Comparison of ENCODE assay signal across 8 cellular contexts in the genomic region with DNA sequence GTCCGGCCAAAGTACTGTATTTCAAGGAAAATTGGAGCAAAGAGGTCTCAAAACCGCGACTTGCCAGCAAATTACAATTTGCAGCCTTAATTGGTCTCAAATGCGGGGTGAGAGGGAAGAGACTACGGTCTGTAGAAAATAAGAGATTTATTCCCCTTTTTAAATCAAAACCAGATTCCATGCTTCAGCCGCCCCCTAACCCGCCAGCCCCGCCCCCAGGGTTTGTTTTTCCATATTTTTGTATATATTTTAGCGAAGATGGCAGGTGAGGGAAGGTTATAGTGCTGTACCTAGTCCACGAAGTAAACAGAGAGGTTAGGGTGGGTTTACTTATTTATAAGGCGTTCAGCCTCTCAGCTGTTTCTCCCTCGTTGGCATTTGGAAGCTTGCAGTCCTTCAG. TPM values are rescaled to one million over a fixed set of nuclear protein-coding genes. Genes with fewer than 3 reads are reported as not detected.
DNase-seq lines count a peak whose midpoint lies in the region; ATAC-seq and TF ChIP-seq lines count a peak whose summit lies in the region.

No MANE protein-coding gene starts in this region.

- peaks cover 13 to 20% of the 10 kb centered on the region in 2 donors for H3K27me3 Mint-ChIP-seq in natural killer cell treated with Interleukin-12 subunit alpha and Interleukin-12 subunit beta and Interleukin-15 and Interleukin-18, amount 100 ng/mL, for 72 hours

- no peaks in the 10 kb centered on the region for H3K27me3 ChIP-seq in MM.1S (replicated peaks; ENCODE audit: insufficient read depth, low read length)

- ATAC-seq in natural killer cell treated with Interleukin-12 subunit alpha and Interleukin-12 subunit beta and Interleukin-15 and Interleukin-18, amount 100 ng/mL, for 72 hours = no peak
- no peak for ATAC-seq in HG03135 (IDR thresholded peaks at IDR 0.05; ENCODE audit: unreplicated experiment)
- no peak for ATAC-seq in HG03097 (IDR thresholded peaks at IDR 0.05; ENCODE audit: low FRiP score, unreplicated experiment)
- no peak for ATAC-seq in HG02981 (IDR thresholded peaks at IDR 0.05; ENCODE audit: unreplicated experiment)

- H2AFZ ChIP-seq in MM.1S (ENCODE audit: low read length) = peak overlapping the region; percentile 94

- H3K4me3 Mint-ChIP-seq in natural killer cell treated with Interleukin-12 subunit alpha and Interleukin-12 subunit beta and Interleukin-15 and Interleukin-18, amount 100 ng/mL, for 72 hours = peak overlapping the region; percentile 99

- DNase-seq in MM.1S (no peak), coronary artery (ENCODE audit: low spot score) (no peak)
- no peak for DNase-seq in natural killer cell treated with Interleukin-12 subunit alpha and Interleukin-12 subunit beta and Interleukin-15 and Interleukin-18, amount 100 ng/mL, for 72 hours (ENCODE audit: low spot score)
- DNase-seq in activated CD4-positive, CD25-positive, alpha-beta regulatory T cell (lab: John Stamatoyannopoulos, UW) = no peak

- H3K9me3 ChIP-seq in MM.1S (replicated peaks; ENCODE audit: insufficient read depth, low read length) = no peaks in the 10 kb centered on the region

- H3K4me1 ChIP-seq in MM.1S (ENCODE audit: low read length) = peaks cover 10% of the 10 kb centered on the region; the same call in 1 of the 2 replicates

- peak overlapping the region; percentile 80; the same call in 1 of the 2 replicates for H3K9ac ChIP-seq in MM.1S (ENCODE audit: low read length)

- peaks cover 20 to 43% of the 10 kb centered on the region in 2 donors for H3K4me1 Mint-ChIP-seq in natural killer cell treated with Interleukin-12 subunit alpha and Interleukin-12 subunit beta and Interleukin-15 and Interleukin-18, amount 100 ng/mL, for 72 hours (ENCODE audit: low read depth in 2 of 2)

- peaks cover 17% of the 10 kb centered on the region for H3F3A ChIP-seq in MM.1S (ENCODE audit: insufficient read depth, low read length)

- peak overlapping the region; percentile 95 to 96 for H3K27ac Mint-ChIP-seq in natural killer cell treated with Interleukin-12 subunit alpha and Interleukin-12 subunit beta and Interleukin-15 and Interleukin-18, amount 100 ng/mL, for 72 hours

- H3K27ac ChIP-seq in C4-2B (peak overlapping the region; percentile 76), MM.1S (ENCODE audit: low read length) (peak overlapping the region; percentile 91; the same call in 1 of the 2 replicates), coronary artery (peak overlapping the region; percentile 88 to 98)

- H3K9me2 ChIP-seq in MM.1S (replicated peaks; ENCODE audit: insufficient read depth, low read length) = no peaks in the 10 kb centered on the region

- H3K4me2 ChIP-seq in MM.1S (ENCODE audit: low read depth, low read length) = peak overlapping the region; percentile 86

- no peaks in the 10 kb centered on the region for H3K36me3 ChIP-seq in MM.1S (replicated peaks; ENCODE audit: insufficient read depth, low read length)

- H3K4me3 ChIP-seq in MM.1S (ENCODE audit: low read length) (peak overlapping the region; percentile 92), coronary artery (peak overlapping the region; percentile 82)

- H3K9me3 Mint-ChIP-seq in natural killer cell treated with Interleukin-12 subunit alpha and Interleukin-12 subunit beta and Interleukin-15 and Interleukin-18, amount 100 ng/mL, for 72 hours = no peaks in the 10 kb centered on the region

- H4K20me1 ChIP-seq in MM.1S (ENCODE audit: insufficient read depth, low read length) = 0 out of 2 replicates have a peak, but pooled peaks cover 6% of the 10 kb centered on the region

- peaks cover 34% of the 10 kb centered on the region for H3K79me2 ChIP-seq in MM.1S (ENCODE audit: low read length)

- TF ChIP-seq CTCF in C4-2B (conservative IDR thresholded peaks at IDR 0.05) (no peak), MM.1S (IDR thresholded peaks at IDR 0.05; ENCODE audit: low read length) (no peak), coronary artery (IDR thresholded peaks at IDR 0.05) (no peak)

- H3K36me3 Mint-ChIP-seq in natural killer cell treated with Interleukin-12 subunit alpha and Interleukin-12 subunit beta and Interleukin-15 and Interleukin-18, amount 100 ng/mL, for 72 hours = no peaks in the 10 kb centered on the region

RNA-seq across cellular contexts. Expression of a gene that starts 1.0 kb away (rescaled TPM):
- total RNA-seq in natural killer cell treated with Interleukin-12 subunit alpha and Interleukin-12 subunit beta and Interleukin-15 and Interleukin-18, amount 100 ng/mL, for 72 hours = 100 to 1,000 TPM; 124 to 174 TPM
